In genomic region chr6:30073489-30074240, GRCh38 we compare ENCODE assay signal across 1 cellular context.
TF ChIP-seq lines count a peak whose summit lies in the region.

No MANE protein-coding gene starts in this region.

TF ChIP-seq in HepG2, 621 proteins besides CTCF, POLR2A, EP300 and RAD21:
- TF ChIP-seq ZNF136 (CRISPR knock-in tag; IDR thresholded peaks at IDR 0.05; ENCODE audit: low read depth) (no peak), MLXIP (CRISPR knock-in tag; IDR thresholded peaks at IDR 0.05; ENCODE audit: borderline replicate concordance) (no peak), SPEN (CRISPR knock-in tag; IDR thresholded peaks at IDR 0.05; ENCODE audit: low read depth) (no peak), ZNF878 (CRISPR knock-in tag; IDR thresholded peaks at IDR 0.05) (no peak), ZNF619 (CRISPR knock-in tag; IDR thresholded peaks at IDR 0.05) (no peak)
